23 cellular contexts compared by ENCODE assay signal in the genomic region with DNA sequence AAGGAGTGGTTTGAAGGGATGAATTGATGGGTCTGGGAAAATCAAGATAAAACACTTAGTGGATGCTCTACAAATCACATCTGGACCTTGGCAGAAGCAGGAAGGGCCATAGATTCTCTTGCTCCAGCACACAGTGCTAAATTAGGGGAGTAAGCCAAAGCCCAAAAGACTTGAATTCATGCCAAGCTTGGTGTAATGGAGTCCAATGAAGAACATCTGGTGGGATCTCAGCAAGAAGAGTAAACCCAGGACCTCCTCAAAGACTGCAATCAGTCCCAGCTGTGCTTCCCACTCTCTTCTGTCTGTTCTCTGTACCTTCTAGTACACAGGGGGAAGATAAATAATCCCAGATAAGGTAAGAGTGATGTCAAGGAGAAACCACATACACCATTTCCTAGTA.
"Had no signal": no experiment of that assay in that cellular context is flagged by ENCODE, and none has a peak within 500 bp of the region (broad histone marks: within the 10 kb centered on the region; RNA-seq: fewer than 3 reads in every experiment).

No MANE protein-coding gene starts in this region.

- H3K27me3 ChIP-seq: ascending aorta, body of pancreas had no signal

- H3K36me3 ChIP-seq: ascending aorta had no signal

- DNase-seq: activated B cell treated with CpG ODN at 0.5 μM for 24 hours; activated CD4-positive, alpha-beta memory T cell treated with anti-CD3 and anti-CD28 coated beads for 36 hours; activated CD4-positive, alpha-beta T cell treated with anti-CD3 and anti-CD28 coated beads for 1 hour; activated CD4-positive, alpha-beta T cell treated with anti-CD3 and anti-CD28 coated beads, Interleukin-2, amount 10 ng/mL, durations not matched to agents 7 days and 5 days; activated CD8-positive, alpha-beta memory T cell treated with anti-CD3 and anti-CD28 coated beads for 24 hours; activated effector memory CD4-positive, alpha-beta T cell treated with anti-CD3 and anti-CD28 coated beads, Interleukin-2, amount 50 U/mL, for 16 hours; activated naive CD4-positive, alpha-beta T cell treated with Interleukin-2 at 50 U/mL for 16 hours; activated naive CD8-positive, alpha-beta T cell treated with anti-CD3 and anti-CD28 coated beads, Interleukin-2, amount 50 U/mL, for 24 hours; activated T-cell treated with anti-CD3 and anti-CD28 coated beads, Interleukin-2, amount 50 U/mL, for 4 hours; amniotic stem cell; body of pancreas; KG1; NCI-H1048; NCI-H1417; NCI-H1930; NCI-H345; NCI-H510A treated with DMSO at 0.1 percent for 48 hours; NCI-H748 treated with DMSO at 0.1 percent for 48 hours; SIG-M5; T-helper 17 cell; T1000 had no signal

- H3K4me1 ChIP-seq: ascending aorta, body of pancreas had no signal

- ATAC-seq: activated naive CD4-positive, alpha-beta T cell treated with anti-CD3 and anti-CD28 coated beads, Interleukin-2, amount 50 U/mL, for 72 hours; activated naive CD8-positive, alpha-beta T cell treated with anti-CD3 and anti-CD28 coated beads, Interleukin-2, amount 50 U/mL, for 24 hours; activated T-cell treated with anti-CD3 and anti-CD28 coated beads, Interleukin-2, amount 50 U/mL, for 4 hours; body of pancreas; T-helper 17 cell had no signal

- H3K4me3 ChIP-seq: ascending aorta, body of pancreas had no signal

- H3K27ac ChIP-seq: ascending aorta, body of pancreas had no signal

- H3K9me3 ChIP-seq: body of pancreas had no signal
